13 cellular contexts compared by ENCODE assay signal in genomic region chr1:225691377-225691776, GRCh38. TPM values are rescaled to one million over a fixed set of nuclear protein-coding genes. Genes with fewer than 3 reads are reported as not detected.
DNase-seq lines count a peak whose midpoint lies in the region; ATAC-seq, FAIRE-seq and TF ChIP-seq lines count a peak whose summit lies in the region.
"Had no signal": no experiment of that assay in that cellular context is flagged by ENCODE, and none has a peak within 500 bp of the region (broad histone marks: within the 10 kb centered on the region; RNA-seq: fewer than 3 reads in every experiment).

No MANE protein-coding gene starts in this region.

- no peaks in the 10 kb centered on the region; the same call in 1 of the 2 replicates for H3K27me3 ChIP-seq in IMR-90 (ENCODE audit: control insufficient read depth, insufficient read depth, low read length)
- no peaks in the 10 kb centered on the region for H3K27me3 ChIP-seq in tibial nerve
- H3K27me3 ChIP-seq in CD4-positive, alpha-beta T cell (ENCODE audit: control insufficient read depth, insufficient read depth, low read length): no peaks in the 10 kb centered on the region
- H3K27me3 ChIP-seq: cardiac muscle cell had no signal

- H3K4me2 ChIP-seq in A549 (peak overlapping the region; percentile 29; the same call in 2 of the 3 replicates), IMR-90 (ENCODE audit: low read depth, low read length) (no peak overlapping the region)

- peak overlapping the region; percentile 50; the same call in 1 of the 2 replicates for H3K18ac ChIP-seq in IMR-90 (ENCODE audit: low read depth, low read length)

- CTCF ChIA-PET in A549 (lab: Yijun Ruan, JAX) (interaction anchor here (1.5 to 2.1 kb wide), 3 partner anchors 17 to 76 kb away, joined by 4 to 7 read pairs (median 6); no protein-coding TSS in a partner anchor), IMR-90 (lab: Yijun Ruan, JAX) (no interaction called here)
- CTCF ChIA-PET in CD4-positive, alpha-beta T cell (lab: Charles Lee): no interaction called here

- TF ChIP-seq RAD21 in A549 (conservative IDR thresholded peaks at IDR 0.05 in 1 of 2, IDR thresholded peaks at IDR 0.05 in 1 of 2) (no peak), IMR-90 (IDR thresholded peaks at IDR 0.05; ENCODE audit: low read length) (no peak)

- H3K56ac ChIP-seq in IMR-90 (ENCODE audit: extremely low read depth, insufficient read depth, low read length): no peak overlapping the region

- in situ Hi-C loops in IMR-90 (cut with MboI; ENCODE audit: low sequenced_read_pairs): loop anchor here (5.0 kb wide), 1 partner anchor 51 kb away; no protein-coding TSS in a partner anchor

- H3K4me1 Mint-ChIP-seq in CD4-positive, alpha-beta T cell (ENCODE audit: low read depth): no peaks in the 10 kb centered on the region

- H3K14ac ChIP-seq in IMR-90 (replicated peaks; ENCODE audit: low read depth, low read length): 0 out of 2 replicates have a peak overlapping the region, but pooled peaks have one; percentile 59

- no peak for TF ChIP-seq EP300 in A549 (IDR thresholded peaks at IDR 0.05)
- TF ChIP-seq EP300 in tibial nerve (IDR thresholded peaks at IDR 0.05): no peak

- H3K4ac ChIP-seq in IMR-90 (ENCODE audit: low read depth, low read length): no peak overlapping the region

- H2BK20ac ChIP-seq in IMR-90 (ENCODE audit: low read depth, low read length): no peak overlapping the region

- dilution Hi-C loops in IMR-90 (cut with HindIII; ENCODE audit: low sequenced_read_pairs, unreplicated experiment): no loop called here

- TF ChIP-seq POLR2A in A549 (IDR thresholded peaks at IDR 0.05; ENCODE audit: low read length): no peak
- no peak for TF ChIP-seq POLR2A in IMR-90 (IDR thresholded peaks at IDR 0.05; ENCODE audit: low read depth, low read length)
- no peak for TF ChIP-seq POLR2A in tibial nerve (IDR thresholded peaks at IDR 0.05)

- no peak overlapping the region for H2AK5ac ChIP-seq in IMR-90 (ENCODE audit: low read depth, low read length)

- intact Hi-C loops in IMR-90 (cut with micrococcal nuclease): no loop called here
- intact Hi-C loops in CD4-positive, alpha-beta T cell (cut with DNase I, micrococcal nuclease): no loop called here

- POLR2A ChIA-PET in A549 (lab: Yijun Ruan, JAX) (no interaction called here), IMR-90 (lab: Charles Lee; ENCODE audit: unreplicated experiment) (no interaction called here)
- POLR2A ChIA-PET in CD4-positive, alpha-beta T cell (lab: Charles Lee): no interaction called here

- H3K9ac ChIP-seq in IMR-90 (ENCODE audit: low read depth, low read length): no peak overlapping the region

- no peak for FAIRE-seq in A549 (lab: Jason Lieb, UNC)
- FAIRE-seq: G401.6 had no signal

- peaks cover 43% of the 10 kb centered on the region for H3K4me1 ChIP-seq in A549
- peaks cover 13% of the 10 kb centered on the region for H3K4me1 ChIP-seq in IMR-90 (ENCODE audit: control insufficient read depth, insufficient read depth, low read length)
- peaks cover 0 to 6% (median 0%) of the 10 kb centered on the region in 4 donors for H3K4me1 ChIP-seq in tibial nerve

- peaks cover 5% of the 10 kb centered on the region; the same call in 1 of the 2 replicates for H3K9me1 ChIP-seq in IMR-90 (ENCODE audit: insufficient read depth, low read length)

- H3K4me3 ChIP-seq in A549 (no peak overlapping the region), IMR-90 (ENCODE audit: insufficient read depth, low read depth, low read length) (no peak overlapping the region), tibial nerve (no peak overlapping the region)
- H3K4me3 ChIP-seq: cardiac muscle cell had no signal

- H4K20me1 ChIP-seq in IMR-90 (ENCODE audit: insufficient read depth, low read length): no peaks in the 10 kb centered on the region

- H2BK15ac ChIP-seq in IMR-90 (ENCODE audit: low read depth, low read length): no peak overlapping the region; the same call in 2 of the 3 replicates

- no peak overlapping the region for H2AK9ac ChIP-seq in IMR-90 (replicated peaks; ENCODE audit: low read depth, low read length, poor library complexity)

- H4K8ac ChIP-seq in IMR-90 (ENCODE audit: low read depth in 2 of 2, low read length in 2 of 2): no peak overlapping the region

- 37% methylated on average over 2 of the region's 2 CpGs for WGBS in A549 (ENCODE audit: missing lambda C conversion rate)
- no CpG with 5 or more reads among the region's 2 CpGs for WGBS in IMR-90 (ENCODE audit: extremely low coverage in 2 of 2, insufficient read length in 1 of 2), 2 experiments
- WGBS in tibial nerve, 2 donors: 32 to 39% methylated on average over 2 of the region's 2 CpGs

- H3K36me3 Mint-ChIP-seq in CD4-positive, alpha-beta T cell (ENCODE audit: low read depth): no peaks in the 10 kb centered on the region

- H4K5ac ChIP-seq in IMR-90 (ENCODE audit: low read depth, low read length): no peak overlapping the region

- no peak overlapping the region for H2BK5ac ChIP-seq in IMR-90 (ENCODE audit: low read depth, low read length, poor library complexity, severe bottlenecking)

- H4K91ac ChIP-seq in IMR-90 (ENCODE audit: insufficient read depth, low read depth, low read length): peak overlapping the region; percentile 36; the same call in 1 of the 2 replicates

- H2BK120ac ChIP-seq in IMR-90 (ENCODE audit: low read depth, low read length): 0 out of 2 replicates have a peak overlapping the region, but pooled peaks have one; percentile 47

- H3K4me3 Mint-ChIP-seq in CD4-positive, alpha-beta T cell: no peak overlapping the region
- H3K4me3 Mint-ChIP-seq: activated T-cell treated with anti-CD3 and anti-CD28 coated beads, Interleukin-2, amount 50 U/mL, for 4 hours had no signal

- TF ChIP-seq CTCF in A549 (IDR thresholded peaks at IDR 0.05): no peak
- TF ChIP-seq CTCF in IMR-90 (conservative IDR thresholded peaks at IDR 0.05; ENCODE audit: low read depth, low read length): no peak
- no peak for TF ChIP-seq CTCF in tibial nerve (IDR thresholded peaks at IDR 0.05)
- TF ChIP-seq CTCF in CD4-positive, alpha-beta T cell (IDR thresholded peaks at IDR 0.05): no peak

- H3K23ac ChIP-seq in IMR-90 (ENCODE audit: low read depth, low read length): no peak overlapping the region

- H2AFZ ChIP-seq in IMR-90 (replicated peaks; ENCODE audit: low read length, poor library complexity): no peak overlapping the region

- peak in 1 of 2 experiments; percentile 58; a peak in 3 of 6 replicates for ATAC-seq in A549
- no peak for ATAC-seq in IMR-90 (ENCODE audit: low read depth)
- ATAC-seq in left lobe of liver: peak; percentile 24
- ATAC-seq in HG03025 (IDR thresholded peaks at IDR 0.05; ENCODE audit: low FRiP score, unreplicated experiment): no peak
- ATAC-seq in CD4-positive, alpha-beta T cell (ENCODE audit: poor library complexity): no peak
- ATAC-seq: activated T-cell treated with anti-CD3 and anti-CD28 coated beads, Interleukin-2, amount 50 U/mL, for 4 hours; esophagus mucosa had no signal

- H3K36me3 ChIP-seq in IMR-90 (ENCODE audit: control insufficient read depth, insufficient read depth, low read length) (no peaks in the 10 kb centered on the region), tibial nerve (no peaks in the 10 kb centered on the region)
- H3K36me3 ChIP-seq: cardiac muscle cell had no signal

- peaks cover 11% of the 10 kb centered on the region for H3K27me3 Mint-ChIP-seq in CD4-positive, alpha-beta T cell

- DNase-seq in A549 (ENCODE audit: low read depth in 1 of 2, low spot score in 1 of 2): peak in 1 of 2 experiments; percentile 59
- peak; percentile 39 for DNase-seq in IMR-90
- DNase-seq in astrocyte of the hippocampus (ENCODE audit: low read depth, low spot score): peak; percentile 91
- no peak for DNase-seq in left lobe of liver (ENCODE audit: low spot score)
- no peak for DNase-seq in tibial nerve (ENCODE audit: low spot score in 2 of 2)
- DNase-seq in SKM-1 treated with dmso at 0.1 percent for 144 hours (lab: John Stamatoyannopoulos, UW; ENCODE audit: unreplicated experiment): no peak
- DNase-seq in CD4-positive, alpha-beta T cell: no peak
- DNase-seq: activated T-cell treated with anti-CD3 and anti-CD28 coated beads, Interleukin-2, amount 50 U/mL, for 4 hours; NCI-H1436 had no signal

- no peaks in the 10 kb centered on the region for H3K9me3 Mint-ChIP-seq in CD4-positive, alpha-beta T cell

- H3K27ac ChIP-seq in A549 (peak overlapping the region; percentile 37 to 52; a peak in 4 of 6 replicates), IMR-90 (ENCODE audit: insufficient read depth, low read length) (no peak overlapping the region), tibial nerve (no peak overlapping the region)
- H3K27ac ChIP-seq in CD4-positive, alpha-beta T cell (ENCODE audit: low read depth, low read length): no peak overlapping the region
- H3K27ac ChIP-seq: cardiac muscle cell had no signal

- H3K79me1 ChIP-seq in IMR-90 (ENCODE audit: low read depth in 1 of 2, low read length in 2 of 2): no peaks in the 10 kb centered on the region

- H3K9me3 ChIP-seq in A549 (no peaks in the 10 kb centered on the region), IMR-90 (ENCODE audit: control insufficient read depth, insufficient read depth, low read length) (no peaks in the 10 kb centered on the region), tibial nerve (no peaks in the 10 kb centered on the region)
- H3K9me3 ChIP-seq in CD4-positive, alpha-beta T cell (ENCODE audit: control insufficient read depth, low read length): no peaks in the 10 kb centered on the region

- no TSS peak for BruUV-seq in IMR-90 (replicated peaks; lab: Mats Ljungman, UMichigan)

- no peak overlapping the region for H3K27ac Mint-ChIP-seq in CD4-positive, alpha-beta T cell

TF ChIP-seq in A549, 52 proteins besides CTCF, POLR2A, EP300 and RAD21:
- no peak for TF ChIP-seq PHF8 (IDR thresholded peaks at IDR 0.05; ENCODE audit: borderline replicate concordance, low read depth)
- no peak for TF ChIP-seq CEBPB (IDR thresholded peaks at IDR 0.05)
- no peak for TF ChIP-seq NR3C1 (IDR thresholded peaks at IDR 0.05)

TF ChIP-seq in IMR-90, 13 proteins besides CTCF, POLR2A, EP300 and RAD21 (continues in another document):
- TF ChIP-seq NFE2L2 (IDR thresholded peaks at IDR 0.05; ENCODE audit: low read depth, low read length): no peak
- no peak for TF ChIP-seq MAFK (IDR thresholded peaks at IDR 0.05; ENCODE audit: low read depth, low read length)
- TF ChIP-seq FOS (IDR thresholded peaks at IDR 0.05; ENCODE audit: low read depth, low read length): no peak
- TF ChIP-seq BHLHE40 (IDR thresholded peaks at IDR 0.05; ENCODE audit: low read depth, low read length): no peak

RNA-seq across cellular contexts. Expression of gene ENAH, which starts 38.5 kb away (rescaled TPM):
- polyA plus RNA-seq in A549 (2011; rRNA removed): 124 and 142 TPM in 2 replicates
- polyA plus RNA-seq in A549 (2012; cell fraction: cytosol; rRNA removed): 32.6 and 33.0 TPM in 2 replicates
- polyA plus RNA-seq in A549 (2012; cell fraction: nucleus; rRNA removed): 19.3 and 23.0 TPM in 2 replicates
- 155 to 172 TPM (median 167 TPM) in 3 replicates for polyA plus RNA-seq in A549 (2017; fragmentation: RNase III; extraction: RNeasy Plus Mini Kit Qiagen cat#74134 plus additional on column Dnase treatment)
- 97.3 and 100 TPM in 2 replicates for polyA minus RNA-seq in A549 (2011; rRNA and poly(A)+ RNA removed)
- total RNA-seq in IMR-90 (2012; rRNA removed): 82.5 and 86.9 TPM in 2 replicates
- polyA plus RNA-seq in IMR-90 (2012; rRNA removed): 47.4 and 61.3 TPM in 2 replicates
- polyA plus RNA-seq in IMR-90 (2012; cell fraction: cytosol; rRNA removed): 7.3 and 9.4 TPM in 2 replicates
- 10.8 and 45.1 TPM in 2 replicates for polyA plus RNA-seq in IMR-90 (2012; cell fraction: nucleus; rRNA removed; ENCODE audit: low replicate concordance)
- 21.3 TPM for total RNA-seq in left lobe of liver
- total RNA-seq in tibial nerve: 10 to 100 TPM; 31.4 to 56.3 (median 45.3) TPM
- not detected for total RNA-seq in CD4-positive, alpha-beta T cell

Comparison
In these comparisons a context has a peak if more than half of its experiments do, and no peak if none do; other contexts are left out.
1. DNase-seq: peak in IMR-90 (single experiment) and astrocyte of the hippocampus (single experiment); none in left lobe of liver (single experiment), tibial nerve (0 of 2), SKM-1 treated with dmso at 0.1 percent for 144 hours (single experiment) and CD4-positive, alpha-beta T cell (0 of 10).
2. H3K27ac ChIP-seq: peak in A549 (2 of 2); none in IMR-90 (single experiment), tibial nerve (0 of 4) and CD4-positive, alpha-beta T cell (single experiment).
3. RNA of gene ENAH, which starts 38.5 kb away (total RNA-seq): 82.5 to 86.9 TPM in IMR-90, 31.4 to 56.3 TPM in tibial nerve and 21.3 TPM in left lobe of liver (single experiment); not detected in CD4-positive, alpha-beta T cell; every median in the first group is over 10 times any median in the second.